ENCODE assay signal across 22 cellular contexts in genomic region chr5:43859309-43859708, GRCh38.
"Had no signal": no experiment of that assay in that cellular context is flagged by ENCODE, and none has a peak within 500 bp of the region (broad histone marks: within the 10 kb centered on the region; RNA-seq: fewer than 3 reads in every experiment).

No MANE protein-coding gene starts in this region.

- H3K27me3 ChIP-seq: colonic mucosa, esophagus squamous epithelium, gastrocnemius medialis, heart right ventricle, left lung had no signal

- H3K36me3 ChIP-seq: colonic mucosa, esophagus squamous epithelium, gastrocnemius medialis, heart right ventricle, left lung, lower lobe of right lung had no signal

- H3K4me1 ChIP-seq: colonic mucosa, esophagus squamous epithelium, gastrocnemius medialis, left lung, lower lobe of right lung had no signal

- H3K27ac ChIP-seq: colonic mucosa, epithelial cell of prostate, esophagus squamous epithelium, gastrocnemius medialis, heart right ventricle, left lung, lower lobe of right lung had no signal

- H3K4me3 ChIP-seq: colonic mucosa, esophagus squamous epithelium, gastrocnemius medialis, heart right ventricle, left lung, lower lobe of right lung had no signal

- DNase-seq: colonic mucosa; cortex of kidney; effector CD8-positive, alpha-beta T cell; effector memory CD8-positive, alpha-beta T cell; endodermal cell; erythroblast; esophagus squamous epithelium; foreskin fibroblast; foreskin melanocyte; gastrocnemius medialis; glutamatergic neuron; head of caudate nucleus; heart right ventricle; hippocampal formation; left cardiac atrium; left lung; left ventricle myocardium superior; lower lobe of right lung; mesenchymal stem cell; midbrain; naive thymus-derived CD4-positive, alpha-beta T cell had no signal
